ENCODE assay signal across 8 cellular contexts in genomic region chr20:36093804-36094145, GRCh38.
DNase-seq lines count a peak whose midpoint lies in the region; ATAC-seq, FAIRE-seq and TF ChIP-seq lines count a peak whose summit lies in the region.

No MANE protein-coding gene starts in this region.

- dilution Hi-C loops in endothelial cell of umbilical vein (cut with MboI; ENCODE audit: extremely low pct_ligation_motif_present, low sequenced_read_pairs), result no loop called here

- H3K27me3 ChIP-seq in endothelial cell of umbilical vein (ENCODE audit: control insufficient read depth in 2 of 2, insufficient read depth in 2 of 2, low read length in 2 of 2), result peaks cover 6 to 12% of the 10 kb centered on the region in 2 experiments
- peaks cover 14% of the 10 kb centered on the region for H3K27me3 ChIP-seq in osteoblast (ENCODE audit: insufficient read depth, low read length)

- TF ChIP-seq CTCF in CD14-positive monocyte (IDR thresholded peaks at IDR 0.05), result no peak
- TF ChIP-seq CTCF in OCI-LY7 (conservative IDR thresholded peaks at IDR 0.05; ENCODE audit: low read length), result no peak
- TF ChIP-seq CTCF in endothelial cell of umbilical vein (IDR thresholded peaks at IDR 0.05; ENCODE audit: extremely low read depth in 1 of 2, insufficient read depth in 1 of 2, low read depth in 1 of 2, low read length in 2 of 2), result no peak
- TF ChIP-seq CTCF in osteoblast (IDR thresholded peaks at IDR 0.05; ENCODE audit: extremely low read depth, low read depth, low read length), result no peak

- H4K20me1 ChIP-seq in OCI-LY7 (ENCODE audit: insufficient read depth, low read length) (no peaks in the 10 kb centered on the region), endothelial cell of umbilical vein (replicated peaks; ENCODE audit: control insufficient read depth, extremely low read depth, insufficient read depth, low read length) (no peaks in the 10 kb centered on the region), osteoblast (ENCODE audit: insufficient read depth, low read length) (no peaks in the 10 kb centered on the region)

- H3K9ac ChIP-seq in endothelial cell of umbilical vein (replicated peaks; ENCODE audit: extremely low read depth, insufficient read depth, low read length), result no peak overlapping the region

- H3K36me3 ChIP-seq in OCI-LY7 (ENCODE audit: insufficient read depth, low read length), result no peaks in the 10 kb centered on the region
- H3K36me3 ChIP-seq in endothelial cell of umbilical vein (ENCODE audit: control insufficient read depth in 2 of 2, extremely low read depth in 1 of 2, insufficient read depth in 2 of 2, low read length in 2 of 2), result no peaks in the 10 kb centered on the region
- no peaks in the 10 kb centered on the region for H3K36me3 ChIP-seq in osteoblast (ENCODE audit: insufficient read depth, low read length)

- peaks cover 6 to 18% of the 10 kb centered on the region in 2 donors for H3K36me3 Mint-ChIP-seq in CD14-positive monocyte

- TF ChIP-seq POLR2A in endothelial cell of umbilical vein (IDR thresholded peaks at IDR 0.05; ENCODE audit: low read depth, low read length) (no peak), erythroblast (IDR thresholded peaks at IDR 0.05; ENCODE audit: low read length) (no peak)

- H3K9me3 ChIP-seq in OCI-LY7 (ENCODE audit: low read length), result no peaks in the 10 kb centered on the region
- H3K9me3 ChIP-seq in endothelial cell of umbilical vein (replicated peaks; ENCODE audit: control insufficient read depth, insufficient read depth, low read length), result no peaks in the 10 kb centered on the region
- no peaks in the 10 kb centered on the region for H3K9me3 ChIP-seq in osteoblast (ENCODE audit: low read depth, low read length)

- H3K4me3 Mint-ChIP-seq in CD14-positive monocyte, result peak overlapping the region; percentile 84 to 98

- peak overlapping the region in 1 of 7 donors; percentile 5 for H3K27ac Mint-ChIP-seq in CD14-positive monocyte

- H2AFZ ChIP-seq in OCI-LY7 (ENCODE audit: low read length) (peak overlapping the region; percentile 62; the same call in 1 of the 2 replicates), endothelial cell of umbilical vein (ENCODE audit: low read depth, low read length) (no peak overlapping the region), osteoblast (ENCODE audit: low read length) (peak overlapping the region; percentile 25)

- no peak for ATAC-seq in HG02798 (IDR thresholded peaks at IDR 0.05; ENCODE audit: poor library complexity, unreplicated experiment)

- H3K4me2 ChIP-seq in OCI-LY7 (ENCODE audit: low read length) (peak overlapping the region; percentile 80), endothelial cell of umbilical vein (ENCODE audit: insufficient read depth, low read length) (peak overlapping the region; percentile 4), osteoblast (ENCODE audit: insufficient read depth, low read length) (peak overlapping the region; percentile 96)

- POLR2A ChIA-PET in OCI-LY7 (lab: Charles Lee), result no interaction called here
- POLR2A ChIA-PET in endothelial cell of umbilical vein (lab: Charles Lee), result no interaction called here

- DNase-seq in CD14-positive monocyte (ENCODE audit: low spot score) (no peak), OCI-LY7 (ENCODE audit: low spot score) (no peak), endothelial cell of umbilical vein (ENCODE audit: low read depth, low spot score) (no peak), osteoblast (ENCODE audit: insufficient read length, low spot score, missing footprints) (no peak), erythroblast (lab: John Stamatoyannopoulos, UW) (no peak), urothelium cell line (ENCODE audit: low spot score) (no peak), NCI-H446 (lab: John Stamatoyannopoulos, UW) (no peak)

- H3K9me1 ChIP-seq in endothelial cell of umbilical vein (replicated peaks; ENCODE audit: control insufficient read depth, extremely low read depth, insufficient read depth, low read length), result no peaks in the 10 kb centered on the region

- no peaks in the 10 kb centered on the region for H3K9me2 ChIP-seq in OCI-LY7 (ENCODE audit: insufficient read depth, low read length)

- peak overlapping the region; percentile 62 for H3K4me3 ChIP-seq in OCI-LY7 (ENCODE audit: low read depth, low read length, poor library complexity, severe bottlenecking)
- peak overlapping the region in 1 of 3 experiments; percentile 47 for H3K4me3 ChIP-seq in endothelial cell of umbilical vein (replicated peaks in 1 of 3; ENCODE audit: insufficient read depth in 1 of 3, low read depth in 1 of 3, low read length in 3 of 3)
- peak overlapping the region; percentile 82 for H3K4me3 ChIP-seq in osteoblast (ENCODE audit: insufficient read depth, low read length)

- peaks cover 49 to 70% (median 67%) of the 10 kb centered on the region in 3 donors for H3K27me3 Mint-ChIP-seq in CD14-positive monocyte (ENCODE audit: low read depth in 3 of 3)

- H3K4me1 ChIP-seq in OCI-LY7 (ENCODE audit: insufficient read depth, low read length, poor library complexity, severe bottlenecking) (peaks cover 50% of the 10 kb centered on the region), endothelial cell of umbilical vein (ENCODE audit: control insufficient read depth, extremely low read depth, insufficient read depth, low read length) (peaks cover 29% of the 10 kb centered on the region), osteoblast (ENCODE audit: insufficient read depth, low read length) (peaks cover 27% of the 10 kb centered on the region)

- H3K79me2 ChIP-seq in OCI-LY7 (ENCODE audit: insufficient read depth, low read depth, low read length) (no peaks in the 10 kb centered on the region), endothelial cell of umbilical vein (ENCODE audit: control insufficient read depth, insufficient read depth, low read length) (no peaks in the 10 kb centered on the region), osteoblast (ENCODE audit: insufficient read depth, low read length) (peaks cover 2% of the 10 kb centered on the region)

- intact Hi-C loops in CD14-positive monocyte (cut with micrococcal nuclease) (no loop called here), OCI-LY7 (cut with micrococcal nuclease; ENCODE audit: unreplicated experiment) (loop anchor here (10.0 kb wide), 1 partner anchor 329 kb away; no protein-coding TSS in a partner anchor), endothelial cell of umbilical vein (cut with micrococcal nuclease) (loop anchor here (5.0 kb wide), 2 partner anchors 41 to 96 kb away; no protein-coding TSS in a partner anchor)

- CTCF ChIA-PET in OCI-LY7 (lab: Charles Lee; ENCODE audit: unreplicated experiment), result no interaction called here
- CTCF ChIA-PET in endothelial cell of umbilical vein (lab: Charles Lee), result interaction anchor here (0.6 to 3.9 kb wide), 9 partner anchors 8 to 140 kb away, joined by 3 to 32 read pairs (median 4); no protein-coding TSS in a partner anchor

- BruUV-seq in OCI-LY7 (replicated peaks; lab: Mats Ljungman, UMichigan), result no TSS peak
- BruUV-seq in endothelial cell of umbilical vein (replicated peaks; lab: Mats Ljungman, UMichigan), result no TSS peak

- H3K4me1 Mint-ChIP-seq in CD14-positive monocyte, result peaks cover 42% of the 10 kb centered on the region

- H3K27ac ChIP-seq in OCI-LY7 (ENCODE audit: low read depth, low read length, poor library complexity, severe bottlenecking) (no peak overlapping the region), endothelial cell of umbilical vein (ENCODE audit: insufficient read depth, low read depth, low read length) (no peak overlapping the region), osteoblast (ENCODE audit: low read depth, low read length) (peak overlapping the region; percentile 2)

- peaks cover 0 to 17% (median 7%) of the 10 kb centered on the region in 7 donors for H3K9me3 Mint-ChIP-seq in CD14-positive monocyte

- FAIRE-seq in endothelial cell of umbilical vein (lab: Jason Lieb, UNC) (no peak), urothelium cell line (lab: Jason Lieb, UNC) (no peak)

TF ChIP-seq in endothelial cell of umbilical vein, 7 proteins besides CTCF, POLR2A, EP300 and RAD21:
- TF ChIP-seq FOS (IDR thresholded peaks at IDR 0.05; ENCODE audit: borderline replicate concordance, insufficient read depth, low read length), result no peak
- TF ChIP-seq GATA2 (IDR thresholded peaks at IDR 0.05; ENCODE audit: insufficient read depth, insufficient read length, low read depth, low read length), result no peak
- no peak for TF ChIP-seq EZH2 (IDR thresholded peaks at IDR 0.05; ENCODE audit: borderline replicate concordance, low read depth, low read length, severe bottlenecking)
- TF ChIP-seq POLR2AphosphoS5 (IDR thresholded peaks at IDR 0.05; ENCODE audit: insufficient read depth, low read depth, low read length), result no peak
- no peak for TF ChIP-seq JUN (IDR thresholded peaks at IDR 0.05; ENCODE audit: borderline replicate concordance, insufficient read depth, insufficient read length, low read depth)
- TF ChIP-seq MYC (IDR thresholded peaks at IDR 0.05; ENCODE audit: low read depth, low read length), result no peak
- TF ChIP-seq MAX (IDR thresholded peaks at IDR 0.05; ENCODE audit: insufficient read depth, insufficient read length), result no peak
TF ChIP-seq in endothelial cell of umbilical vein: peak in this region for 0.

Comparison
In these comparisons a context has a peak if more than half of its experiments do, and no peak if none do; other contexts are left out.
1. H3K4me2 ChIP-seq: peak in every context shown above with its lines; median percentile 96 in osteoblast; 80 in OCI-LY7; 4 in endothelial cell of umbilical vein.
2. intact Hi-C loops: an anchor here in OCI-LY7 (10.0 kb wide) and endothelial cell of umbilical vein (5.0 kb wide); none called in CD14-positive monocyte.